ENCODE assay signal across 21 cellular contexts in the genomic region with DNA sequence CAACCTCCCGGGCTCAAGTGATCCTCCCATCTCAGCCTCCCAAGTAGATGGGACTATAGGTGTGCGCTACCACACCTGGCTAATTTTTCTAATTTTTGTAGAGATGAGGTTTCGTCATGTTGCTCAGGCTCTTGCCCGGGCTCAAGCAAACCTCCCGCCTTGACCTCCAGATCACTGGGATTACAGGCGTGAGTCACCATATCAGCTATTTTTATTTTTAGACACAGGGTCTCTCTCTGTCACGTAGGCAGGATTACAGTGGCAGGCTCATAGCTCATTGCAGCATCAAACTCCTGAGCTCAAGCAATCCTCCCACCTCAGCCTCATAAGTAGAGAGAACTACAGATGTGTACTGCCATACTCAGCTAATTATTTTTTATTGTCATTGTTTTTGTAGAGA. TPM values are rescaled to one million over a fixed set of nuclear protein-coding genes. Genes with fewer than 3 reads are reported as not detected.
DNase-seq lines count a peak whose midpoint lies in the region; ATAC-seq and TF ChIP-seq lines count a peak whose summit lies in the region.
"Had no signal": no experiment of that assay in that cellular context is flagged by ENCODE, and none has a peak within 500 bp of the region (broad histone marks: within the 10 kb centered on the region; RNA-seq: fewer than 3 reads in every experiment).

No MANE protein-coding gene starts in this region.

- no peaks in the 10 kb centered on the region for H3K27me3 ChIP-seq in liver (ENCODE audit: control insufficient read depth in 4 of 4, insufficient read depth in 4 of 4, low read length in 3 of 4)
- H3K27me3 ChIP-seq: gastrocnemius medialis had no signal

- no peak for ATAC-seq in stimulated activated naive CD8-positive, alpha-beta T cell treated with anti-CD3 and anti-CD28 coated beads, Interleukin-15, Interleukin-2, amounts not matched to agents 100 U/mL and 50 U/mL, for 24 hours
- ATAC-seq in HG02870 (IDR thresholded peaks at IDR 0.05; ENCODE audit: unreplicated experiment) (no peak), HG03135 (IDR thresholded peaks at IDR 0.05; ENCODE audit: unreplicated experiment) (no peak), GM21526 (IDR thresholded peaks at IDR 0.05; ENCODE audit: low FRiP score, unreplicated experiment) (no peak)
- ATAC-seq: activated CD4-positive, CD25-positive, alpha-beta regulatory T cell treated with anti-CD3 and anti-CD28 coated beads, Interleukin-2, amount 50 U/mL, for 24 hours; activated CD8-positive, alpha-beta T cell treated with anti-CD3 and anti-CD28 coated beads, Interleukin-2, amount 10 ng/mL, durations not matched to agents 7 days and 5 days; gastrocnemius medialis had no signal

- no peaks in the 10 kb centered on the region for H3K9me3 ChIP-seq in liver (ENCODE audit: control insufficient read depth in 4 of 4, low read length in 3 of 4)
- H3K9me3 ChIP-seq: gastrocnemius medialis had no signal

- H3K4me3 ChIP-seq in liver (ENCODE audit: low read depth in 1 of 3, low read length in 3 of 3): no peak overlapping the region
- H3K4me3 ChIP-seq: gastrocnemius medialis had no signal

- peak overlapping the region; percentile 78 to 86 for H3K27ac ChIP-seq in liver (ENCODE audit: low read depth in 1 of 2, low read length in 2 of 2)
- H3K27ac ChIP-seq: gastrocnemius medialis had no signal

- H3K36me3 ChIP-seq in liver (ENCODE audit: control insufficient read depth in 4 of 4, insufficient read depth in 3 of 4, low read depth in 1 of 4, low read length in 3 of 4): no peaks in the 10 kb centered on the region
- H3K36me3 ChIP-seq: gastrocnemius medialis had no signal

- TF ChIP-seq RAD21 in liver (IDR thresholded peaks at IDR 0.05): no peak

- TF ChIP-seq CTCF in liver (IDR thresholded peaks at IDR 0.05; ENCODE audit: low read depth, low read length, missing input control): no peak

- in situ Hi-C loops in KBM-7 (cut with MboI; ENCODE audit: low pct_unique_long_range_greater_than_20kb, low sequenced_read_pairs): no loop called here

- peak; percentile 18 for DNase-seq in CD1c-positive myeloid dendritic cell (ENCODE audit: extremely low spot score)
- DNase-seq in KBM-7: peak; percentile 27
- DNase-seq in SIG-M5 treated with dmso at 0.1 percent for 504 hours (lab: John Stamatoyannopoulos, UW; ENCODE audit: unreplicated experiment): peak; percentile 93
- DNase-seq in stimulated activated naive CD8-positive, alpha-beta T cell treated with anti-CD3 and anti-CD28 coated beads, Interleukin-15, Interleukin-2, amounts not matched to agents 100 U/mL and 50 U/mL, for 24 hours: no peak
- DNase-seq: activated CD8-positive, alpha-beta T cell treated with anti-CD3 and anti-CD28 coated beads, Interleukin-2, amount 10 ng/mL, durations not matched to agents 7 days and 5 days; activated naive CD4-positive, alpha-beta T cell treated with Interleukin-2 at 50 U/mL for 16 hours; activated T-cell treated with anti-CD3 and anti-CD28 coated beads, Interleukin-2, amount 50 U/mL, for 1 hour; cerebellar nuclear complex; effector CD4-positive, alpha-beta T cell; gastrocnemius medialis; GF-D8; Kasumi-1; NCI-H146; NCI-H2171; NCI-H526 treated with DMSO at 0.1 percent for 48 hours; occipital lobe had no signal

- H3K9ac ChIP-seq in liver (ENCODE audit: low read depth in 1 of 2, low read length in 2 of 2): peak overlapping the region in 1 of 2 donors; percentile 64

- peaks cover 3 to 32% (median 6%) of the 10 kb centered on the region in 4 donors for H3K4me1 ChIP-seq in liver (ENCODE audit: control insufficient read depth in 4 of 4, insufficient read depth in 4 of 4, low read length in 3 of 4)

- WGBS in liver: 89% methylated on average over 7 of the region's 7 CpGs

TF ChIP-seq in liver, 16 proteins besides CTCF, POLR2A, EP300 and RAD21:
- TF ChIP-seq, protein P1, sequence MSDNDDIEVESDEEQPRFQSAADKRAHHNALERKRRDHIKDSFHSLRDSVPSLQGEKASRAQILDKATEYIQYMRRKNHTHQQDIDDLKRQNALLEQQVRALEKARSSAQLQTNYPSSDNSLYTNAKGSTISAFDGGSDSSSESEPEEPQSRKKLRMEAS (IDR thresholded peaks at IDR 0.05): no peak
- TF ChIP-seq YY1 (IDR thresholded peaks at IDR 0.05) (no peak), TAF1 (conservative IDR thresholded peaks at IDR 0.05) (no peak), HNF4G (IDR thresholded peaks at IDR 0.05) (no peak), HNF4A (conservative IDR thresholded peaks at IDR 0.05) (no peak), EGR1 (IDR thresholded peaks at IDR 0.05; ENCODE audit: low read depth in 2 of 2) (no peak), FOXA1 (IDR thresholded peaks at IDR 0.05) (no peak), NR2F2 (IDR thresholded peaks at IDR 0.05) (no peak), GABPA (IDR thresholded peaks at IDR 0.05 in 1 of 2, conservative IDR thresholded peaks at IDR 0.05 in 1 of 2) (no peak), JUND (IDR thresholded peaks at IDR 0.05) (no peak), FOXA2 (IDR thresholded peaks at IDR 0.05) (no peak), RXRA (IDR thresholded peaks at IDR 0.05) (no peak), SP1 (IDR thresholded peaks at IDR 0.05) (no peak)
- TF ChIP-seq, protein P2, sequence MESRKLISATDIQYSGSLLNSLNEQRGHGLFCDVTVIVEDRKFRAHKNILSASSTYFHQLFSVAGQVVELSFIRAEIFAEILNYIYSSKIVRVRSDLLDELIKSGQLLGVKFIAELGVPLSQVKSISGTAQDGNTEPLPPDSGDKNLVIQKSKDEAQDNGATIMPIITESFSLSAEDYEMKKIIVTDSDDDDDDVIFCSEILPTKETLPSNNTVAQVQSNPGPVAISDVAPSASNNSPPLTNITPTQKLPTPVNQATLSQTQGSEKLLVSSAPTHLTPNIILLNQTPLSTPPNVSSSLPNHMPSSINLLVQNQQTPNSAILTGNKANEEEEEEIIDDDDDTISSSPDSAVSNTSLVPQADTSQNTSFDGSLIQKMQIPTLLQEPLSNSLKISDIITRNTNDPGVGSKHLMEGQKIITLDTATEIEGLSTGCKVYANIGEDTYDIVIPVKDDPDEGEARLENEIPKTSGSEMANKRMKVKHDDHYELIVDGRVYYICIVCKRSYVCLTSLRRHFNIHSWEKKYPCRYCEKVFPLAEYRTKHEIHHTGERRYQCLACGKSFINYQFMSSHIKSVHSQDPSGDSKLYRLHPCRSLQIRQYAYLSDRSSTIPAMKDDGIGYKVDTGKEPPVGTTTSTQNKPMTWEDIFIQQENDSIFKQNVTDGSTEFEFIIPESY (IDR thresholded peaks at IDR 0.05): no peak
- TF ChIP-seq, protein P3, sequence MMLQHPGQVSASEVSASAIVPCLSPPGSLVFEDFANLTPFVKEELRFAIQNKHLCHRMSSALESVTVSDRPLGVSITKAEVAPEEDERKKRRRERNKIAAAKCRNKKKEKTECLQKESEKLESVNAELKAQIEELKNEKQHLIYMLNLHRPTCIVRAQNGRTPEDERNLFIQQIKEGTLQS (IDR thresholded peaks at IDR 0.05): no peak
- TF ChIP-seq, protein P4, sequence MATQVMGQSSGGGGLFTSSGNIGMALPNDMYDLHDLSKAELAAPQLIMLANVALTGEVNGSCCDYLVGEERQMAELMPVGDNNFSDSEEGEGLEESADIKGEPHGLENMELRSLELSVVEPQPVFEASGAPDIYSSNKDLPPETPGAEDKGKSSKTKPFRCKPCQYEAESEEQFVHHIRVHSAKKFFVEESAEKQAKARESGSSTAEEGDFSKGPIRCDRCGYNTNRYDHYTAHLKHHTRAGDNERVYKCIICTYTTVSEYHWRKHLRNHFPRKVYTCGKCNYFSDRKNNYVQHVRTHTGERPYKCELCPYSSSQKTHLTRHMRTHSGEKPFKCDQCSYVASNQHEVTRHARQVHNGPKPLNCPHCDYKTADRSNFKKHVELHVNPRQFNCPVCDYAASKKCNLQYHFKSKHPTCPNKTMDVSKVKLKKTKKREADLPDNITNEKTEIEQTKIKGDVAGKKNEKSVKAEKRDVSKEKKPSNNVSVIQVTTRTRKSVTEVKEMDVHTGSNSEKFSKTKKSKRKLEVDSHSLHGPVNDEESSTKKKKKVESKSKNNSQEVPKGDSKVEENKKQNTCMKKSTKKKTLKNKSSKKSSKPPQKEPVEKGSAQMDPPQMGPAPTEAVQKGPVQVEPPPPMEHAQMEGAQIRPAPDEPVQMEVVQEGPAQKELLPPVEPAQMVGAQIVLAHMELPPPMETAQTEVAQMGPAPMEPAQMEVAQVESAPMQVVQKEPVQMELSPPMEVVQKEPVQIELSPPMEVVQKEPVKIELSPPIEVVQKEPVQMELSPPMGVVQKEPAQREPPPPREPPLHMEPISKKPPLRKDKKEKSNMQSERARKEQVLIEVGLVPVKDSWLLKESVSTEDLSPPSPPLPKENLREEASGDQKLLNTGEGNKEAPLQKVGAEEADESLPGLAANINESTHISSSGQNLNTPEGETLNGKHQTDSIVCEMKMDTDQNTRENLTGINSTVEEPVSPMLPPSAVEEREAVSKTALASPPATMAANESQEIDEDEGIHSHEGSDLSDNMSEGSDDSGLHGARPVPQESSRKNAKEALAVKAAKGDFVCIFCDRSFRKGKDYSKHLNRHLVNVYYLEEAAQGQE (IDR thresholded peaks at IDR 0.05): no peak

RNA-seq across cellular contexts. Expression of a gene that starts 41.7 kb away (rescaled TPM):
- total RNA-seq in liver: 10 to 100 TPM; 10.6 to 48.4 TPM
- 10 to 100 TPM in 1 of 2 donors, 1 to 10 TPM in 1; 9.1 to 18.9 TPM for polyA plus RNA-seq in liver
